In the genomic region with DNA sequence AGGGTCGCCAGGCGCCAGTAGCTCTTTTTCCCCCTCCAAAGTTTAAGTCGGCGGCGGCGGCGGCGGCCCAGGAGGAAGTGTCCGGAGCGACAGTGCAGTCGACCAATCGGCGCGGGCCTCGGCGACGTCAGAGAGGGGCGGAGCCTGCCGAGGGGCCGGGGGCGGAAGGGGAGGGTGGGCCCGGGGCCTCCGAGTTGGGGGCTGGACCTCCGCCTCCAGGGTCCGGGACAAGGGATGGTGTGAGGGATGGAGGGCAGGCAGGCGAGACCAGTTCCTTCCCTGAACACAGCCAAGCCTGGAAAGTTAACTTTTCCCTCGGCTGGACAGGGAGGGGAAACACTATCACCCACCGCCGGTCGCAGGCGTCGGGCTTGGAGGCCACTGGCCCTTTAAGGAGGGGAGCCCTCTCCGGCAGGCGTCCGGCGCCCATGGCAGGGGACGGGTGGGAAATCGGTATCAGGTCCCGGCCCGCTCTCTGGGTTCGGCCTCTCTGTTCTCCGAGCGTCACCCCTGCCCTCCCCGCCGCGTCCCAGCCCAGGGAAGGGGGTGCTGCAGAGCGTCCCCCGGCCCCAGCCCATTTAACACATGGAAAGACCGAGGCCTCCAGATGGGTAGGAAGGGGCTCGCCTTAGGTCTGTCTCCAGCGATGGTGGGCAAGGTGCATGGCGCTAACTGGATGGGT, we compare ENCODE assay signal across 1 cellular context.
A peak's percentile ranks its signal among the peaks of the same experiment; 100 is the strongest.
TF ChIP-seq lines count a peak whose summit lies in the region.

A gene (minus strand): TSS at position 81 of the 682 bp plus-strand sequence. CDS start 744 bp downstream, outside the sequence.

TF ChIP-seq in HepG2, 621 proteins besides CTCF, POLR2A, EP300 and RAD21 (continued from another document and continues in another):
- no peak for TF ChIP-seq PAWR (CRISPR knock-in tag; IDR thresholded peaks at IDR 0.05; ENCODE audit: borderline replicate concordance)
- no peak for TF ChIP-seq ZNF335 (CRISPR knock-in tag; IDR thresholded peaks at IDR 0.05)
- no peak for TF ChIP-seq GZF1 (CRISPR knock-in tag; IDR thresholded peaks at IDR 0.05)
- TF ChIP-seq, protein P1, sequence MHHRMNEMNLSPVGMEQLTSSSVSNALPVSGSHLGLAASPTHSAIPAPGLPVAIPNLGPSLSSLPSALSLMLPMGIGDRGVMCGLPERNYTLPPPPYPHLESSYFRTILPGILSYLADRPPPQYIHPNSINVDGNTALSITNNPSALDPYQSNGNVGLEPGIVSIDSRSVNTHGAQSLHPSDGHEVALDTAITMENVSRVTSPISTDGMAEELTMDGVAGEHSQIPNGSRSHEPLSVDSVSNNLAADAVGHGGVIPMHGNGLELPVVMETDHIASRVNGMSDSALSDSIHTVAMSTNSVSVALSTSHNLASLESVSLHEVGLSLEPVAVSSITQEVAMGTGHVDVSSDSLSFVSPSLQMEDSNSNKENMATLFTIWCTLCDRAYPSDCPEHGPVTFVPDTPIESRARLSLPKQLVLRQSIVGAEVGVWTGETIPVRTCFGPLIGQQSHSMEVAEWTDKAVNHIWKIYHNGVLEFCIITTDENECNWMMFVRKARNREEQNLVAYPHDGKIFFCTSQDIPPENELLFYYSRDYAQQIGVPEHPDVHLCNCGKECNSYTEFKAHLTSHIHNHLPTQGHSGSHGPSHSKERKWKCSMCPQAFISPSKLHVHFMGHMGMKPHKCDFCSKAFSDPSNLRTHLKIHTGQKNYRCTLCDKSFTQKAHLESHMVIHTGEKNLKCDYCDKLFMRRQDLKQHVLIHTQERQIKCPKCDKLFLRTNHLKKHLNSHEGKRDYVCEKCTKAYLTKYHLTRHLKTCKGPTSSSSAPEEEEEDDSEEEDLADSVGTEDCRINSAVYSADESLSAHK (CRISPR knock-in tag; IDR thresholded peaks at IDR 0.05; ENCODE audit: borderline replicate concordance): no peak
- TF ChIP-seq, protein P2, sequence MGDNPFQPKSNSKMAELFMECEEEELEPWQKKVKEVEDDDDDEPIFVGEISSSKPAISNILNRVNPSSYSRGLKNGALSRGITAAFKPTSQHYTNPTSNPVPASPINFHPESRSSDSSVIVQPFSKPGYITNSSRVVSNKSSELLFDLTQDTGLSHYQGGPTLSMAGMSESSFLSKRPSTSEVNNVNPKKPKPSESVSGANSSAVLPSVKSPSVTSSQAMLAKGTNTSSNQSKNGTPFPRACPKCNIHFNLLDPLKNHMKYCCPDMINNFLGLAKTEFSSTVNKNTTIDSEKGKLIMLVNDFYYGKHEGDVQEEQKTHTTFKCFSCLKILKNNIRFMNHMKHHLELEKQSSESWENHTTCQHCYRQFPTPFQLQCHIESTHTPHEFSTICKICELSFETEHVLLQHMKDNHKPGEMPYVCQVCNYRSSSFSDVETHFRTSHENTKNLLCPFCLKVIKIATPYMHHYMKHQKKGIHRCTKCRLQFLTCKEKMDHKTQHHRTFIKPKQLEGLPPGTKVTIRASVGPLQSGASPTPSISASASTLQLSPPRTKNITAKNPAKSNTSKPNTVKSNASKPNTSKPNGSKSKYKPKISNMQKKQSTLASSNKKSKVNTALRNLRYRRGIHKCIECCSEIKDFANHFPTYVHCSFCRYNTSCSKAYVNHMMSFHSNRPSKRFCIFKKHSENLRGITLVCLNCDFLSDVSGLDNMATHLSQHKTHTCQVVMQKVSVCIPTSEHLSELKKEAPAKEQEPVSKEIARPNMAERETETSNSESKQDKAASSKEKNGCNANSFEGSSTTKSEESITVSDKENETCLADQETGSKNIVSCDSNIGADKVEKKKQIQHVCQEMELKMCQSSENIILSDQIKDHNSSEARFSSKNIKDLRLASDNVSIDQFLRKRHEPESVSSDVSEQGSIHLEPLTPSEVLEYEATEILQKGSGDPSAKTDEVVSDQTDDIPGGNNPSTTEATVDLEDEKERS (CRISPR knock-in tag; IDR thresholded peaks at IDR 0.05): no peak
- TF ChIP-seq RBFOX2 (IDR thresholded peaks at IDR 0.05; ENCODE audit: low read depth, low read length): no peak
- TF ChIP-seq JDP2 (CRISPR knock-in tag; IDR thresholded peaks at IDR 0.05; ENCODE audit: borderline replicate concordance): no peak
- TF ChIP-seq ZNF326 (CRISPR knock-in tag; IDR thresholded peaks at IDR 0.05; ENCODE audit: borderline replicate concordance): no peak
- TF ChIP-seq, protein P3, sequence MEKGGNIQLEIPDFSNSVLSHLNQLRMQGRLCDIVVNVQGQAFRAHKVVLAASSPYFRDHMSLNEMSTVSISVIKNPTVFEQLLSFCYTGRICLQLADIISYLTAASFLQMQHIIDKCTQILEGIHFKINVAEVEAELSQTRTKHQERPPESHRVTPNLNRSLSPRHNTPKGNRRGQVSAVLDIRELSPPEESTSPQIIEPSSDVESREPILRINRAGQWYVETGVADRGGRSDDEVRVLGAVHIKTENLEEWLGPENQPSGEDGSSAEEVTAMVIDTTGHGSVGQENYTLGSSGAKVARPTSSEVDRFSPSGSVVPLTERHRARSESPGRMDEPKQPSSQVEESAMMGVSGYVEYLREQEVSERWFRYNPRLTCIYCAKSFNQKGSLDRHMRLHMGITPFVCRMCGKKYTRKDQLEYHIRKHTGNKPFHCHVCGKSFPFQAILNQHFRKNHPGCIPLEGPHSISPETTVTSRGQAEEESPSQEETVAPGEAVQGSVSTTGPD (CRISPR knock-in tag; IDR thresholded peaks at IDR 0.05): no peak
- TF ChIP-seq, protein P4, sequence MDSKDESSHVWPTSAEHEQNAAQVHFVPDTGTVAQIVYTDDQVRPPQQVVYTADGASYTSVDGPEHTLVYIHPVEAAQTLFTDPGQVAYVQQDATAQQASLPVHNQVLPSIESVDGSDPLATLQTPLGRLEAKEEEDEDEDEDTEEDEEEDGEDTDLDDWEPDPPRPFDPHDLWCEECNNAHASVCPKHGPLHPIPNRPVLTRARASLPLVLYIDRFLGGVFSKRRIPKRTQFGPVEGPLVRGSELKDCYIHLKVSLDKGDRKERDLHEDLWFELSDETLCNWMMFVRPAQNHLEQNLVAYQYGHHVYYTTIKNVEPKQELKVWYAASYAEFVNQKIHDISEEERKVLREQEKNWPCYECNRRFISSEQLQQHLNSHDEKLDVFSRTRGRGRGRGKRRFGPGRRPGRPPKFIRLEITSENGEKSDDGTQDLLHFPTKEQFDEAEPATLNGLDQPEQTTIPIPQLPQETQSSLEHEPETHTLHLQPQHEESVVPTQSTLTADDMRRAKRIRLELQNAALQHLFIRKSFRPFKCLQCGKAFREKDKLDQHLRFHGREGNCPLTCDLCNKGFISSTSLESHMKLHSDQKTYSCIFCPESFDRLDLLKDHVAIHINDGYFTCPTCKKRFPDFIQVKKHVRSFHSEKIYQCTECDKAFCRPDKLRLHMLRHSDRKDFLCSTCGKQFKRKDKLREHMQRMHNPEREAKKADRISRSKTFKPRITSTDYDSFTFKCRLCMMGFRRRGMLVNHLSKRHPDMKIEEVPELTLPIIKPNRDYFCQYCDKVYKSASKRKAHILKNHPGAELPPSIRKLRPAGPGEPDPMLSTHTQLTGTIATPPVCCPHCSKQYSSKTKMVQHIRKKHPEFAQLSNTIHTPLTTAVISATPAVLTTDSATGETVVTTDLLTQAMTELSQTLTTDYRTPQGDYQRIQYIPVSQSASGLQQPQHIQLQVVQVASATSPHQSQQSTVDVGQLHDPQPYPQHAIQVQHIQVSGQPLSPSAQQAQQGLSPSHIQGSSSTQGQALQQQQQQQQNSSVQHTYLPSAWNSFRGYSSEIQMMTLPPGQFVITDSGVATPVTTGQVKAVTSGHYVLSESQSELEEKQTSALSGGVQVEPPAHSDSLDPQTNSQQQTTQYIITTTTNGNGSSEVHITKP (CRISPR knock-in tag; IDR thresholded peaks at IDR 0.05; ENCODE audit: low read depth): 0 out of 2 replicates have a peak, but pooled peaks have one; percentile 25
- TF ChIP-seq ZFX (CRISPR knock-in tag; IDR thresholded peaks at IDR 0.05; ENCODE audit: low read depth): peak; percentile 63; the same call in 1 of the 2 replicates
- TF ChIP-seq, protein P5, sequence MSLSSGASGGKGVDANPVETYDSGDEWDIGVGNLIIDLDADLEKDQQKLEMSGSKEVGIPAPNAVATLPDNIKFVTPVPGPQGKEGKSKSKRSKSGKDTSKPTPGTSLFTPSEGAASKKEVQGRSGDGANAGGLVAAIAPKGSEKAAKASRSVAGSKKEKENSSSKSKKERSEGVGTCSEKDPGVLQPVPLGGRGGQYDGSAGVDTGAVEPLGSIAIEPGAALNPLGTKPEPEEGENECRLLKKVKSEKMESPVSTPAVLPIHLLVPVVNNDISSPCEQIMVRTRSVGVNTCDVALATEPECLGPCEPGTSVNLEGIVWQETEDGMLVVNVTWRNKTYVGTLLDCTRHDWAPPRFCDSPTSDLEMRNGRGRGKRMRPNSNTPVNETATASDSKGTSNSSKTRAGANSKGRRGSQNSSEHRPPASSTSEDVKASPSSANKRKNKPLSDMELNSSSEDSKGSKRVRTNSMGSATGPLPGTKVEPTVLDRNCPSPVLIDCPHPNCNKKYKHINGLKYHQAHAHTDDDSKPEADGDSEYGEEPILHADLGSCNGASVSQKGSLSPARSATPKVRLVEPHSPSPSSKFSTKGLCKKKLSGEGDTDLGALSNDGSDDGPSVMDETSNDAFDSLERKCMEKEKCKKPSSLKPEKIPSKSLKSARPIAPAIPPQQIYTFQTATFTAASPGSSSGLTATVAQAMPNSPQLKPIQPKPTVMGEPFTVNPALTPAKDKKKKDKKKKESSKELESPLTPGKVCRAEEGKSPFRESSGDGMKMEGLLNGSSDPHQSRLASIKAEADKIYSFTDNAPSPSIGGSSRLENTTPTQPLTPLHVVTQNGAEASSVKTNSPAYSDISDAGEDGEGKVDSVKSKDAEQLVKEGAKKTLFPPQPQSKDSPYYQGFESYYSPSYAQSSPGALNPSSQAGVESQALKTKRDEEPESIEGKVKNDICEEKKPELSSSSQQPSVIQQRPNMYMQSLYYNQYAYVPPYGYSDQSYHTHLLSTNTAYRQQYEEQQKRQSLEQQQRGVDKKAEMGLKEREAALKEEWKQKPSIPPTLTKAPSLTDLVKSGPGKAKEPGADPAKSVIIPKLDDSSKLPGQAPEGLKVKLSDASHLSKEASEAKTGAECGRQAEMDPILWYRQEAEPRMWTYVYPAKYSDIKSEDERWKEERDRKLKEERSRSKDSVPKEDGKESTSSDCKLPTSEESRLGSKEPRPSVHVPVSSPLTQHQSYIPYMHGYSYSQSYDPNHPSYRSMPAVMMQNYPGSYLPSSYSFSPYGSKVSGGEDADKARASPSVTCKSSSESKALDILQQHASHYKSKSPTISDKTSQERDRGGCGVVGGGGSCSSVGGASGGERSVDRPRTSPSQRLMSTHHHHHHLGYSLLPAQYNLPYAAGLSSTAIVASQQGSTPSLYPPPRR (CRISPR knock-in tag; IDR thresholded peaks at IDR 0.05; ENCODE audit: borderline replicate concordance): no peak
- no peak for TF ChIP-seq ZNF841 (CRISPR knock-in tag; IDR thresholded peaks at IDR 0.05; ENCODE audit: borderline replicate concordance)
- no peak for TF ChIP-seq ZNF747 (CRISPR knock-in tag; IDR thresholded peaks at IDR 0.05; ENCODE audit: borderline replicate concordance)
- TF ChIP-seq, protein P6, sequence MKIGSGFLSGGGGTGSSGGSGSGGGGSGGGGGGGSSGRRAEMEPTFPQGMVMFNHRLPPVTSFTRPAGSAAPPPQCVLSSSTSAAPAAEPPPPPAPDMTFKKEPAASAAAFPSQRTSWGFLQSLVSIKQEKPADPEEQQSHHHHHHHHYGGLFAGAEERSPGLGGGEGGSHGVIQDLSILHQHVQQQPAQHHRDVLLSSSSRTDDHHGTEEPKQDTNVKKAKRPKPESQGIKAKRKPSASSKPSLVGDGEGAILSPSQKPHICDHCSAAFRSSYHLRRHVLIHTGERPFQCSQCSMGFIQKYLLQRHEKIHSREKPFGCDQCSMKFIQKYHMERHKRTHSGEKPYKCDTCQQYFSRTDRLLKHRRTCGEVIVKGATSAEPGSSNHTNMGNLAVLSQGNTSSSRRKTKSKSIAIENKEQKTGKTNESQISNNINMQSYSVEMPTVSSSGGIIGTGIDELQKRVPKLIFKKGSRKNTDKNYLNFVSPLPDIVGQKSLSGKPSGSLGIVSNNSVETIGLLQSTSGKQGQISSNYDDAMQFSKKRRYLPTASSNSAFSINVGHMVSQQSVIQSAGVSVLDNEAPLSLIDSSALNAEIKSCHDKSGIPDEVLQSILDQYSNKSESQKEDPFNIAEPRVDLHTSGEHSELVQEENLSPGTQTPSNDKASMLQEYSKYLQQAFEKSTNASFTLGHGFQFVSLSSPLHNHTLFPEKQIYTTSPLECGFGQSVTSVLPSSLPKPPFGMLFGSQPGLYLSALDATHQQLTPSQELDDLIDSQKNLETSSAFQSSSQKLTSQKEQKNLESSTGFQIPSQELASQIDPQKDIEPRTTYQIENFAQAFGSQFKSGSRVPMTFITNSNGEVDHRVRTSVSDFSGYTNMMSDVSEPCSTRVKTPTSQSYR (CRISPR knock-in tag; IDR thresholded peaks at IDR 0.05; ENCODE audit: borderline replicate concordance): no peak
- TF ChIP-seq RARG (CRISPR knock-in tag; IDR thresholded peaks at IDR 0.05; ENCODE audit: low read depth): no peak
- peak; percentile 44; the same call in 1 of the 2 replicates for TF ChIP-seq ZBTB42 (CRISPR knock-in tag; IDR thresholded peaks at IDR 0.05)
- TF ChIP-seq, protein P7, sequence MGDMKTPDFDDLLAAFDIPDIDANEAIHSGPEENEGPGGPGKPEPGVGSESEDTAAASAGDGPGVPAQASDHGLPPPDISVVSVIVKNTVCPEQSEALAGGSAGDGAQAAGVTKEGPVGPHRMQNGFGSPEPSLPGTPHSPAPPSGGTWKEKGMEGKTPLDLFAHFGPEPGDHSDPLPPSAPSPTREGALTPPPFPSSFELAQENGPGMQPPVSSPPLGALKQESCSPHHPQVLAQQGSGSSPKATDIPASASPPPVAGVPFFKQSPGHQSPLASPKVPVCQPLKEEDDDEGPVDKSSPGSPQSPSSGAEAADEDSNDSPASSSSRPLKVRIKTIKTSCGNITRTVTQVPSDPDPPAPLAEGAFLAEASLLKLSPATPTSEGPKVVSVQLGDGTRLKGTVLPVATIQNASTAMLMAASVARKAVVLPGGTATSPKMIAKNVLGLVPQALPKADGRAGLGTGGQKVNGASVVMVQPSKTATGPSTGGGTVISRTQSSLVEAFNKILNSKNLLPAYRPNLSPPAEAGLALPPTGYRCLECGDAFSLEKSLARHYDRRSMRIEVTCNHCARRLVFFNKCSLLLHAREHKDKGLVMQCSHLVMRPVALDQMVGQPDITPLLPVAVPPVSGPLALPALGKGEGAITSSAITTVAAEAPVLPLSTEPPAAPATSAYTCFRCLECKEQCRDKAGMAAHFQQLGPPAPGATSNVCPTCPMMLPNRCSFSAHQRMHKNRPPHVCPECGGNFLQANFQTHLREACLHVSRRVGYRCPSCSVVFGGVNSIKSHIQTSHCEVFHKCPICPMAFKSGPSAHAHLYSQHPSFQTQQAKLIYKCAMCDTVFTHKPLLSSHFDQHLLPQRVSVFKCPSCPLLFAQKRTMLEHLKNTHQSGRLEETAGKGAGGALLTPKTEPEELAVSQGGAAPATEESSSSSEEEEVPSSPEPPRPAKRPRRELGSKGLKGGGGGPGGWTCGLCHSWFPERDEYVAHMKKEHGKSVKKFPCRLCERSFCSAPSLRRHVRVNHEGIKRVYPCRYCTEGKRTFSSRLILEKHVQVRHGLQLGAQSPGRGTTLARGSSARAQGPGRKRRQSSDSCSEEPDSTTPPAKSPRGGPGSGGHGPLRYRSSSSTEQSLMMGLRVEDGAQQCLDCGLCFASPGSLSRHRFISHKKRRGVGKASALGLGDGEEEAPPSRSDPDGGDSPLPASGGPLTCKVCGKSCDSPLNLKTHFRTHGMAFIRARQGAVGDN (CRISPR knock-in tag; IDR thresholded peaks at IDR 0.05): peak; percentile 67
- no peak for TF ChIP-seq ISL2 (CRISPR knock-in tag; IDR thresholded peaks at IDR 0.05)
- TF ChIP-seq ZFAT (CRISPR knock-in tag; conservative IDR thresholded peaks at IDR 0.05): no peak
- TF ChIP-seq AKAP8 (CRISPR knock-in tag; IDR thresholded peaks at IDR 0.05): 0 out of 2 replicates have a peak, but pooled peaks have one; percentile 19
- TF ChIP-seq RFX1 (IDR thresholded peaks at IDR 0.05): no peak
- TF ChIP-seq STAT5B (CRISPR knock-in tag; IDR thresholded peaks at IDR 0.05): no peak
- no peak for TF ChIP-seq RELA (CRISPR knock-in tag; IDR thresholded peaks at IDR 0.05)
- no peak for TF ChIP-seq ZFP1 (CRISPR knock-in tag; IDR thresholded peaks at IDR 0.05)
- TF ChIP-seq U2AF1 (optimal IDR thresholded peaks at IDR 0.05; ENCODE audit: low read depth, low read length): no peak
- peak; percentile 58; the same call in 1 of the 2 replicates for TF ChIP-seq RXRA (CRISPR knock-in tag; IDR thresholded peaks at IDR 0.05)
- TF ChIP-seq PHF20 (CRISPR knock-in tag; IDR thresholded peaks at IDR 0.05): no peak
- no peak for TF ChIP-seq MAFF (IDR thresholded peaks at IDR 0.05; ENCODE audit: low read depth, low read length)
- TF ChIP-seq ZSCAN9 (CRISPR knock-in tag; IDR thresholded peaks at IDR 0.05; ENCODE audit: borderline replicate concordance): no peak
